Comparison of ENCODE assay signal across 16 cellular contexts in genomic region chr7:28570970-28571288, GRCh38.
DNase-seq lines count a peak whose midpoint lies in the region; ATAC-seq, FAIRE-seq and TF ChIP-seq lines count a peak whose summit lies in the region.
"Had no signal": no experiment of that assay in that cellular context is flagged by ENCODE, and none has a peak within 500 bp of the region (broad histone marks: within the 10 kb centered on the region; RNA-seq: fewer than 3 reads in every experiment).

No MANE protein-coding gene starts in this region.

- H3K9me3 Mint-ChIP-seq in endodermal cell, result no peaks in the 10 kb centered on the region
- H3K9me3 Mint-ChIP-seq: activated T-cell treated with anti-CD3 and anti-CD28 coated beads, Interleukin-2, amount 50 U/mL, for 24 hours had no signal

- no peaks in the 10 kb centered on the region for H3K36me3 ChIP-seq in HepG2 (replicated peaks in 1 of 2; ENCODE audit: control insufficient read depth in 1 of 2, insufficient read depth in 2 of 2, low read length in 2 of 2)
- H3K36me3 ChIP-seq in right lobe of liver, result no peaks in the 10 kb centered on the region
- no peaks in the 10 kb centered on the region for H3K36me3 ChIP-seq in endodermal cell (ENCODE audit: control insufficient read depth, insufficient read depth, low read length)
- H3K36me3 ChIP-seq: colonic mucosa had no signal

- FAIRE-seq in HepG2 (lab: Jason Lieb, UNC) (no peak), RCC 7860 (lab: Jason Lieb, UNC) (no peak), urothelium cell line (lab: Jason Lieb, UNC) (no peak)
- FAIRE-seq: A204.1 had no signal

- intact Hi-C loops in HepG2 (cut with micrococcal nuclease; ENCODE audit: unreplicated experiment) (no loop called here), right lobe of liver (cut with DNase I) (no loop called here)

- H3K9ac ChIP-seq in HepG2 (ENCODE audit: insufficient read depth, low read depth, low read length) (no peak overlapping the region), endodermal cell (ENCODE audit: extremely low read depth, low read length, poor library complexity, severe bottlenecking) (no peak overlapping the region)

- H3K36me3 Mint-ChIP-seq in endodermal cell (ENCODE audit: low read depth), result no peaks in the 10 kb centered on the region

- TF ChIP-seq CTCF in HepG2 (CRISPR knock-in tag; IDR thresholded peaks at IDR 0.05), result no peak
- no peak for TF ChIP-seq CTCF in right lobe of liver (IDR thresholded peaks at IDR 0.05)
- no peak for TF ChIP-seq CTCF in epithelial cell of esophagus (IDR thresholded peaks at IDR 0.05; ENCODE audit: insufficient read depth, low read depth, low read length, missing control alignments)
- TF ChIP-seq CTCF in endodermal cell (conservative IDR thresholded peaks at IDR 0.05), result no peak

- TF ChIP-seq POLR2A in HepG2 (IDR thresholded peaks at IDR 0.05; ENCODE audit: insufficient read depth in 1 of 2, low read depth in 2 of 2, low read length in 2 of 2) (no peak), right lobe of liver (IDR thresholded peaks at IDR 0.05) (no peak)

- H3K4me1 Mint-ChIP-seq in endodermal cell, result peaks cover 12% of the 10 kb centered on the region

- no peak overlapping the region for H3K4me3 Mint-ChIP-seq in endodermal cell
- H3K4me3 Mint-ChIP-seq: activated T-cell treated with anti-CD3 and anti-CD28 coated beads, Interleukin-2, amount 50 U/mL, for 24 hours had no signal

- TF ChIP-seq EP300 in HepG2 (IDR thresholded peaks at IDR 0.05; ENCODE audit: low read depth in 2 of 2, low read length in 2 of 2) (no peak), HepG2 (CRISPR knock-in tag; IDR thresholded peaks at IDR 0.05; ENCODE audit: borderline replicate concordance) (no peak)

- no peaks in the 10 kb centered on the region for H4K20me1 ChIP-seq in HepG2 (ENCODE audit: insufficient read depth, low read length)

- no peak overlapping the region for H3K27ac Mint-ChIP-seq in endodermal cell
- H3K27ac Mint-ChIP-seq: activated T-cell treated with anti-CD3 and anti-CD28 coated beads, Interleukin-2, amount 50 U/mL, for 24 hours had no signal

- H2AFZ ChIP-seq in HepG2 (ENCODE audit: low read length), result no peak overlapping the region

- no peak overlapping the region for H3K4me2 ChIP-seq in HepG2 (ENCODE audit: low read depth, low read length)

- H3K4me1 ChIP-seq in HepG2 (ENCODE audit: insufficient read depth, low read length) (no peaks in the 10 kb centered on the region), right lobe of liver (no peaks in the 10 kb centered on the region), endodermal cell (ENCODE audit: control insufficient read depth, insufficient read depth, low read length) (no peaks in the 10 kb centered on the region)
- H3K4me1 ChIP-seq: colonic mucosa had no signal

- in situ Hi-C loops in HepG2 (cut with HindIII; ENCODE audit: extremely low pct_ligation_motif_present, low pct_unique_long_range_greater_than_20kb), result no loop called here

- H3K27me3 ChIP-seq in HepG2 (ENCODE audit: control insufficient read depth in 1 of 2, insufficient read depth in 2 of 2, low read length in 2 of 2), result peaks cover 0 to 8% of the 10 kb centered on the region in 2 experiments; a peak in 1 of 5 replicates
- H3K27me3 ChIP-seq in right lobe of liver, result peaks cover 0 to 7% of the 10 kb centered on the region in 2 donors
- peaks cover 5% of the 10 kb centered on the region for H3K27me3 ChIP-seq in endodermal cell (ENCODE audit: control insufficient read depth, insufficient read depth, low read length, poor library complexity, severe bottlenecking)

- no peaks in the 10 kb centered on the region for H3K79me2 ChIP-seq in HepG2 (ENCODE audit: insufficient read depth, low read length)

- no peak overlapping the region for H3K27ac ChIP-seq in HepG2 (ENCODE audit: extremely low read length, insufficient read depth, low read length)
- no peak overlapping the region for H3K27ac ChIP-seq in right lobe of liver
- no peak overlapping the region for H3K27ac ChIP-seq in endodermal cell (ENCODE audit: low read depth, low read length)
- H3K27ac ChIP-seq: colonic mucosa had no signal

- 5% methylated on average over 3 of the region's 4 CpGs for WGBS in HepG2 (ENCODE audit: low lambda C conversion rate)
- WGBS in right lobe of liver (ENCODE audit: insufficient coverage, low coverage, low lambda C conversion rate, missing lambda C conversion rate), result 55% methylated on average over 2 of the region's 4 CpGs
- WGBS in endodermal cell (ENCODE audit: insufficient coverage in 1 of 2, insufficient read length in 1 of 2), 2 experiments, result 91 to 94% methylated on average over 4 of the region's 4 CpGs

- no peak for ATAC-seq in HepG2
- no peak for ATAC-seq in right lobe of liver
- no peak for ATAC-seq in GM21367 (IDR thresholded peaks at IDR 0.05; ENCODE audit: unreplicated experiment)

- H3K4me3 ChIP-seq in HepG2 (replicated peaks in 1 of 3; ENCODE audit: insufficient read depth in 1 of 3, low read depth in 2 of 3, low read length in 3 of 3) (no peak overlapping the region), right lobe of liver (no peak overlapping the region), epithelial cell of esophagus (ENCODE audit: low read length) (no peak overlapping the region), endodermal cell (ENCODE audit: low read length) (no peak overlapping the region)
- H3K4me3 ChIP-seq: colonic mucosa had no signal

- TF ChIP-seq RAD21 in HepG2 (CRISPR knock-in tag; IDR thresholded peaks at IDR 0.05), result no peak

- H3K27me3 Mint-ChIP-seq in endodermal cell (ENCODE audit: insufficient read depth), result peaks cover 3% of the 10 kb centered on the region

- H3K9me3 ChIP-seq in HepG2 (ENCODE audit: low read length), result no peaks in the 10 kb centered on the region
- H3K9me3 ChIP-seq in right lobe of liver, result no peaks in the 10 kb centered on the region
- H3K9me3 ChIP-seq in endodermal cell (ENCODE audit: control insufficient read depth, low read length), result no peaks in the 10 kb centered on the region
- H3K9me3 ChIP-seq: colonic mucosa had no signal

- DNase-seq in HepG2 (ENCODE audit: low spot score), result peak; percentile 12
- DNase-seq in right lobe of liver, result no peak
- DNase-seq in RCC 7860 (ENCODE audit: low spot score), result peak; percentile 98
- peak; percentile 77 for DNase-seq in epithelial cell of esophagus (ENCODE audit: low read depth)
- peak; percentile 23 for DNase-seq in urothelium cell line (ENCODE audit: low spot score)
- no peak for DNase-seq in dedifferentiated amniotic fluid mesenchymal stem cell (ENCODE audit: extremely low spot score)
- DNase-seq in endodermal cell, result no peak
- DNase-seq: activated CD4-positive, alpha-beta T cell treated with anti-CD3 and anti-CD28 coated beads for 4 hours; activated T-cell treated with anti-CD3 and anti-CD28 coated beads, Interleukin-2, amount 50 U/mL, for 24 hours; colonic mucosa; NCI-H187; NCI-H524; occipital lobe; RPMI8226 had no signal

- CTCF ChIA-PET in HepG2 (lab: Yijun Ruan, JAX; ENCODE audit: low intra/inter-chr PET ratio, low total read pairs), result no interaction called here

- POLR2A ChIA-PET in HepG2 (lab: Yijun Ruan, JAX), result no interaction called here

- no TSS peak for BruUV-seq in HepG2 (replicated peaks; lab: Mats Ljungman, UMichigan)

TF ChIP-seq in HepG2, 621 proteins besides CTCF, POLR2A, EP300 and RAD21:
- TF ChIP-seq KLF16 (CRISPR knock-in tag; IDR thresholded peaks at IDR 0.05), result no peak
- TF ChIP-seq FOSL2 (CRISPR knock-in tag; IDR thresholded peaks at IDR 0.05), result peak; percentile 42

Comparison
In these comparisons a context has a peak if more than half of its experiments do, and no peak if none do; other contexts are left out.
1. DNase-seq: peak in HepG2 (single experiment), RCC 7860 (single experiment), epithelial cell of esophagus (single experiment) and urothelium cell line (single experiment); none in right lobe of liver (0 of 3), dedifferentiated amniotic fluid mesenchymal stem cell (single experiment) and endodermal cell (single experiment).